In genomic region chr13:91661692-91662490, GRCh38 we compare ENCODE assay signal across 22 cellular contexts.
A peak's percentile ranks its signal among the peaks of the same experiment; 100 is the strongest.
DNase-seq lines count a peak whose midpoint lies in the region; ATAC-seq and TF ChIP-seq lines count a peak whose summit lies in the region.
"Had no signal": no experiment of that assay in that cellular context is flagged by ENCODE, and none has a peak within 500 bp of the region (broad histone marks: within the 10 kb centered on the region; RNA-seq: fewer than 3 reads in every experiment).

No MANE protein-coding gene starts in this region.

- no peaks in the 10 kb centered on the region for H3K27me3 Mint-ChIP-seq in activated CD8-positive, alpha-beta memory T cell treated with anti-CD3 and anti-CD28 coated beads, Interleukin-2, amount 10 ng/mL, durations not matched to agents 7 days and 5 days
- no peaks in the 10 kb centered on the region for H3K27me3 Mint-ChIP-seq in T-helper 2 cell treated with Interferon-gamma antibody and Interleukin-4, amounts not matched to agents 5 μg/mL and 100 μg/mL, for 36 hours (ENCODE audit: low read depth)

- no peaks in the 10 kb centered on the region for H3K36me3 Mint-ChIP-seq in activated CD8-positive, alpha-beta memory T cell treated with anti-CD3 and anti-CD28 coated beads, Interleukin-2, amount 10 ng/mL, durations not matched to agents 7 days and 5 days
- no peaks in the 10 kb centered on the region for H3K36me3 Mint-ChIP-seq in T-helper 2 cell treated with Interferon-gamma antibody and Interleukin-4, amounts not matched to agents 5 μg/mL and 100 μg/mL, for 36 hours (ENCODE audit: low read depth)

- H3K27ac ChIP-seq in foreskin keratinocyte = no peak overlapping the region
- H3K27ac ChIP-seq: body of pancreas, skin epidermis had no signal

- peak; percentile 29 to 67 for DNase-seq in foreskin keratinocyte
- DNase-seq in NCI-H2227 treated with DMSO at 0.1 percent for 48 hours (lab: John Stamatoyannopoulos, UW) = no peak
- no peak for DNase-seq in activated CD8-positive, alpha-beta memory T cell treated with anti-CD3 and anti-CD28 coated beads, Interleukin-2, amount 10 ng/mL, durations not matched to agents 7 days and 5 days
- DNase-seq in T-helper 2 cell treated with Interferon-gamma antibody and Interleukin-4, amounts not matched to agents 5 μg/mL and 100 μg/mL, for 36 hours (ENCODE audit: low spot score) = no peak
- DNase-seq: activated CD4-positive, alpha-beta T cell treated with anti-CD3 and anti-CD28 coated beads for 1 hour; body of pancreas; endodermal cell; HCEC 1CT; KG1; left ventricle myocardium superior; NCI-H1048; NCI-H2029 treated with DMSO at 0.1 percent for 48 hours; NCI-H446 treated with DMSO at 0.1 percent for 48 hours; SK-N-SH; stimulated activated CD4-positive, alpha-beta T cell treated with anti-CD3 and anti-CD28 coated beads, Interleukin-4, amount 100 ng/mL, for 24 hours had no signal

- CTCF ChIA-PET in activated CD8-positive, alpha-beta memory T cell treated with anti-CD3 and anti-CD28 coated beads, Interleukin-2, amount 10 ng/mL, durations not matched to agents 7 days and 5 days (lab: Charles Lee) = no interaction called here

- H3K9me3 Mint-ChIP-seq in activated CD8-positive, alpha-beta memory T cell treated with anti-CD3 and anti-CD28 coated beads, Interleukin-2, amount 10 ng/mL, durations not matched to agents 7 days and 5 days (ENCODE audit: low read depth) = no peaks in the 10 kb centered on the region
- no peaks in the 10 kb centered on the region for H3K9me3 Mint-ChIP-seq in T-helper 2 cell treated with Interferon-gamma antibody and Interleukin-4, amounts not matched to agents 5 μg/mL and 100 μg/mL, for 36 hours
- H3K9me3 Mint-ChIP-seq: activated T-helper 2 cell treated with anti-CD3 and anti-CD28 coated beads, Interferon-gamma antibody, Interleukin-2, Interleukin-4, amounts not matched to agents 10 μg/mL and 5 μg/mL and 100 μg/mL, durations not matched to agents 14 hours and 24 hours and 36 hours; endodermal cell; neural crest cell had no signal

- no peak for TF ChIP-seq CTCF in foreskin keratinocyte (conservative IDR thresholded peaks at IDR 0.05)

- H3K27ac Mint-ChIP-seq in activated CD8-positive, alpha-beta memory T cell treated with anti-CD3 and anti-CD28 coated beads, Interleukin-2, amount 10 ng/mL, durations not matched to agents 7 days and 5 days = no peak overlapping the region
- no peak overlapping the region for H3K27ac Mint-ChIP-seq in T-helper 2 cell treated with Interferon-gamma antibody and Interleukin-4, amounts not matched to agents 5 μg/mL and 100 μg/mL, for 36 hours
- H3K27ac Mint-ChIP-seq: activated T-helper 2 cell treated with anti-CD3 and anti-CD28 coated beads, Interferon-gamma antibody, Interleukin-2, Interleukin-4, amounts not matched to agents 10 μg/mL and 5 μg/mL and 100 μg/mL, durations not matched to agents 14 hours and 24 hours and 36 hours; endodermal cell had no signal

- peak; percentile 78 for ATAC-seq in GM18870 (IDR thresholded peaks at IDR 0.05; ENCODE audit: unreplicated experiment)
- peak; percentile 71 for ATAC-seq in GM21717 (IDR thresholded peaks at IDR 0.05; ENCODE audit: unreplicated experiment)
- peak; percentile 54 for ATAC-seq in HG03060 (IDR thresholded peaks at IDR 0.05; ENCODE audit: low read depth, unreplicated experiment)
- ATAC-seq in foreskin keratinocyte = peak; percentile 40
- ATAC-seq in GM21515 (IDR thresholded peaks at IDR 0.05; ENCODE audit: unreplicated experiment) = no peak
- ATAC-seq in activated CD8-positive, alpha-beta memory T cell treated with anti-CD3 and anti-CD28 coated beads, Interleukin-2, amount 10 ng/mL, durations not matched to agents 7 days and 5 days = no peak
- ATAC-seq: body of pancreas, left ventricle myocardium superior had no signal

- H3K4me1 ChIP-seq in foreskin keratinocyte = peaks cover 8% of the 10 kb centered on the region
- H3K4me1 ChIP-seq: body of pancreas had no signal

- no peaks in the 10 kb centered on the region for H3K4me1 Mint-ChIP-seq in activated CD8-positive, alpha-beta memory T cell treated with anti-CD3 and anti-CD28 coated beads, Interleukin-2, amount 10 ng/mL, durations not matched to agents 7 days and 5 days
- H3K4me1 Mint-ChIP-seq in T-helper 2 cell treated with Interferon-gamma antibody and Interleukin-4, amounts not matched to agents 5 μg/mL and 100 μg/mL, for 36 hours (ENCODE audit: low read depth) = no peaks in the 10 kb centered on the region
- H3K4me1 Mint-ChIP-seq: endodermal cell, neural crest cell had no signal

- H3K27me3 ChIP-seq in foreskin keratinocyte = no peaks in the 10 kb centered on the region
- H3K27me3 ChIP-seq: body of pancreas had no signal

- no peak overlapping the region for H3K4me3 Mint-ChIP-seq in activated CD8-positive, alpha-beta memory T cell treated with anti-CD3 and anti-CD28 coated beads, Interleukin-2, amount 10 ng/mL, durations not matched to agents 7 days and 5 days
- H3K4me3 Mint-ChIP-seq in T-helper 2 cell treated with Interferon-gamma antibody and Interleukin-4, amounts not matched to agents 5 μg/mL and 100 μg/mL, for 36 hours = no peak overlapping the region
- H3K4me3 Mint-ChIP-seq: endodermal cell, neural crest cell had no signal

Comparison
In these comparisons a context has a peak if more than half of its experiments do, and no peak if none do; other contexts are left out.
1. ATAC-seq: peak in GM18870 (single experiment), GM21717 (single experiment), HG03060 (single experiment) and foreskin keratinocyte (single experiment); none in GM21515 (single experiment) and activated CD8-positive, alpha-beta memory T cell treated with anti-CD3 and anti-CD28 coated beads, Interleukin-2, amount 10 ng/mL, durations not matched to agents 7 days and 5 days (single experiment).
2. DNase-seq: peak in foreskin keratinocyte (2 of 2); none in NCI-H2227 treated with DMSO at 0.1 percent for 48 hours (single experiment), activated CD8-positive, alpha-beta memory T cell treated with anti-CD3 and anti-CD28 coated beads, Interleukin-2, amount 10 ng/mL, durations not matched to agents 7 days and 5 days (single experiment) and T-helper 2 cell treated with Interferon-gamma antibody and Interleukin-4, amounts not matched to agents 5 μg/mL and 100 μg/mL, for 36 hours (single experiment).